In genomic region chr9:136124976-136125692, GRCh38 we compare ENCODE assay signal across 26 cellular contexts.
"Had no signal": no experiment of that assay in that cellular context is flagged by ENCODE, and none has a peak within 500 bp of the region (broad histone marks: within the 10 kb centered on the region; RNA-seq: fewer than 3 reads in every experiment).

No MANE protein-coding gene starts in this region.

- FAIRE-seq: endometrium, frontal cortex, kidney had no signal

- ATAC-seq: effector memory CD8-positive, alpha-beta T cell; left cardiac atrium; left lung; mucosa of descending colon; natural killer cell treated with Interleukin-12 subunit alpha and Interleukin-12 subunit beta and Interleukin-15 and Interleukin-18, amount 100 ng/mL, for 72 hours; stimulated activated effector memory CD8-positive, alpha-beta T cell treated with anti-CD3 and anti-CD28 coated beads, Interleukin-12 subunit alpha, Interleukin-12 subunit beta, amount 100 ng/mL, for 72 hours; stimulated activated naive CD8-positive, alpha-beta T cell treated with anti-CD3 and anti-CD28 coated beads, Interleukin-15, Interleukin-2, amounts not matched to agents 100 U/mL and 50 U/mL, for 24 hours had no signal

- H3K4me1 ChIP-seq: prostate gland had no signal

- H3K9me3 ChIP-seq: left lung, mucosa of descending colon, prostate gland, right atrium auricular region, sigmoid colon, testis, tibial artery had no signal

- H3K4me3 Mint-ChIP-seq: effector memory CD8-positive, alpha-beta T cell; mesothelial cell of epicardium; natural killer cell treated with Interleukin-12 subunit alpha and Interleukin-12 subunit beta and Interleukin-15 and Interleukin-18, amount 100 ng/mL, for 72 hours; stimulated activated effector memory CD8-positive, alpha-beta T cell treated with anti-CD3 and anti-CD28 coated beads, Interleukin-12 subunit alpha, Interleukin-12 subunit beta, amount 100 ng/mL, for 72 hours; type B pancreatic cell had no signal

- H3K36me3 Mint-ChIP-seq: mesothelial cell of epicardium; naive B cell; natural killer cell treated with Interleukin-12 subunit alpha and Interleukin-12 subunit beta and Interleukin-15 and Interleukin-18, amount 100 ng/mL, for 72 hours; stimulated activated effector memory CD8-positive, alpha-beta T cell treated with anti-CD3 and anti-CD28 coated beads, Interleukin-12 subunit alpha, Interleukin-12 subunit beta, amount 100 ng/mL, for 72 hours; type B pancreatic cell had no signal

- DNase-seq: dermis blood vessel endothelial cell; effector memory CD8-positive, alpha-beta T cell; head of caudate nucleus; kidney; left cardiac atrium; left lung; mesenchymal stem cell; mucosa of descending colon; naive B cell; nucleus accumbens; sigmoid colon; stimulated activated CD4-positive, alpha-beta T cell treated with anti-CD3 and anti-CD28 coated beads, Interleukin-2, amount 100 ng/mL, for 24 hours; stimulated activated CD4-positive, alpha-beta T cell treated with anti-CD3 and anti-CD28 coated beads, Interleukin-4, amount 100 ng/mL, for 24 hours; stimulated activated naive CD8-positive, alpha-beta T cell treated with anti-CD3 and anti-CD28 coated beads, Interleukin-15, Interleukin-2, amounts not matched to agents 100 U/mL and 50 U/mL, for 24 hours; substantia nigra; testis; tibial artery had no signal

- H3K4me1 Mint-ChIP-seq: mesothelial cell of epicardium had no signal

- H3K36me3 ChIP-seq: left lung, prostate gland, right atrium auricular region, sigmoid colon, tibial artery had no signal

- H3K27ac Mint-ChIP-seq: effector memory CD8-positive, alpha-beta T cell; mesothelial cell of epicardium; naive B cell; natural killer cell treated with Interleukin-12 subunit alpha and Interleukin-12 subunit beta and Interleukin-15 and Interleukin-18, amount 100 ng/mL, for 72 hours; stimulated activated effector memory CD8-positive, alpha-beta T cell treated with anti-CD3 and anti-CD28 coated beads, Interleukin-12 subunit alpha, Interleukin-12 subunit beta, amount 100 ng/mL, for 72 hours; type B pancreatic cell had no signal

- H3K27me3 ChIP-seq: right atrium auricular region, testis had no signal

- H3K9me3 Mint-ChIP-seq: effector memory CD8-positive, alpha-beta T cell; mesothelial cell of epicardium; natural killer cell treated with Interleukin-12 subunit alpha and Interleukin-12 subunit beta and Interleukin-15 and Interleukin-18, amount 100 ng/mL, for 72 hours had no signal

- H3K27ac ChIP-seq: coronary artery, left lung, prostate gland, right atrium auricular region, sigmoid colon, testis, tibial artery had no signal

- H3K4me3 ChIP-seq: coronary artery, left lung, mucosa of descending colon, prostate gland, right atrium auricular region, sigmoid colon, testis, tibial artery had no signal
